In the genomic region with DNA sequence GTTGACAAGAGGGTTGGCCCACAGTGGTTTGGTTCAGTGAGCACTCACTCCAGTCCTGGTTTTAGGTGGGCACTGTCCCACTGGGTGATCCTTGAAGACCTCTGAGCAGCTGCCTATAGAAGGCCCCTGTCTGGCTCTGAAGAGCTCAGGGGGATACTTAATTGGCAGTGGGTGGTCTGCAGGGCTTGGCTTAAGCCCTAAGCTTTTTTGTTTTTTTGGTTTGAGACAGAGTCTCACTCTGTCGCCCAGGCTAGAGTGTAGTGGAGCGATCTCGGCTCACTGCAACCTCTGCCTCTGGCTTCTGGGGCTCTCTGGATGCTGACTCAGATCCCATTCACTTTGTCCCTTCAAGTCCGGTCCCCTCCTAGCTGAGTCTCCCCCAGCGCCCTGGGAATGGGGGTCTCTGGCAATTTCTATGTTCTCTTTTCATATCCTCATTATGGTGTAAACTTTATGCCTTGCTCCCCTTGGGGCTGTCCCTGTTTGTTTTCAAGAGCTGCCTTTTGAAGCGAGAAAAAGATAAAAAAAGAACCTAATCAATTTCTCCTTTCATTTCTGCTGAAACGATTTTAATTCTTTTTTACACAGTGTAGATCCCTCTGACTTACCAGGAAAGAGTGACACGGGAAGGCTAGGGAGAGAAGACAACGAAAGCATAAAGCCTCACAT, we compare ENCODE assay signal across 15 cellular contexts.
"Had no signal": no experiment of that assay in that cellular context is flagged by ENCODE, and none has a peak within 500 bp of the region (broad histone marks: within the 10 kb centered on the region; RNA-seq: fewer than 3 reads in every experiment).

No MANE protein-coding gene starts in this region.

- H3K4me3 ChIP-seq: coronary artery, skin epidermis, transverse colon had no signal

- H3K27ac ChIP-seq: coronary artery, skin epidermis, transverse colon, VCaP had no signal

- H3K4me1 ChIP-seq: transverse colon had no signal

- H3K27ac Mint-ChIP-seq: activated naive CD8-positive, alpha-beta T cell treated with anti-CD3 and anti-CD28 coated beads, Interleukin-2, amount 50 U/mL, for 24 hours; stimulated activated effector memory CD8-positive, alpha-beta T cell treated with anti-CD3 and anti-CD28 coated beads, Interleukin-12 subunit alpha, Interleukin-12 subunit beta, amount 100 ng/mL, for 72 hours had no signal

- H3K36me3 ChIP-seq: transverse colon had no signal

- DNase-seq: activated CD4-positive, alpha-beta T cell treated with anti-CD3 and anti-CD28 coated beads for 4 hours; activated naive CD4-positive, alpha-beta T cell treated with Interleukin-2 at 50 U/mL for 16 hours; activated naive CD8-positive, alpha-beta T cell treated with anti-CD3 and anti-CD28 coated beads, Interleukin-2, amount 50 U/mL, for 24 hours; caudate nucleus; effector memory CD4-positive, alpha-beta T cell; kidney; left ventricle myocardium superior; posterior cingulate gyrus; substantia nigra; T-helper 9 cell; transverse colon had no signal

- H3K36me3 Mint-ChIP-seq: stimulated activated effector memory CD8-positive, alpha-beta T cell treated with anti-CD3 and anti-CD28 coated beads, Interleukin-12 subunit alpha, Interleukin-12 subunit beta, amount 100 ng/mL, for 72 hours had no signal

- H3K4me3 Mint-ChIP-seq: activated naive CD8-positive, alpha-beta T cell treated with anti-CD3 and anti-CD28 coated beads, Interleukin-2, amount 50 U/mL, for 24 hours; stimulated activated effector memory CD8-positive, alpha-beta T cell treated with anti-CD3 and anti-CD28 coated beads, Interleukin-12 subunit alpha, Interleukin-12 subunit beta, amount 100 ng/mL, for 72 hours had no signal

- H3K4me1 Mint-ChIP-seq: stimulated activated effector memory CD8-positive, alpha-beta T cell treated with anti-CD3 and anti-CD28 coated beads, Interleukin-12 subunit alpha, Interleukin-12 subunit beta, amount 100 ng/mL, for 72 hours had no signal

- ATAC-seq: activated naive CD8-positive, alpha-beta T cell treated with anti-CD3 and anti-CD28 coated beads, Interleukin-2, amount 50 U/mL, for 24 hours; left ventricle myocardium superior; stimulated activated effector memory CD8-positive, alpha-beta T cell treated with anti-CD3 and anti-CD28 coated beads, Interleukin-12 subunit alpha, Interleukin-12 subunit beta, amount 100 ng/mL, for 72 hours had no signal

- H3K9me3 ChIP-seq: transverse colon had no signal

- H3K9me3 Mint-ChIP-seq: activated naive CD8-positive, alpha-beta T cell treated with anti-CD3 and anti-CD28 coated beads, Interleukin-2, amount 50 U/mL, for 24 hours; stimulated activated effector memory CD8-positive, alpha-beta T cell treated with anti-CD3 and anti-CD28 coated beads, Interleukin-12 subunit alpha, Interleukin-12 subunit beta, amount 100 ng/mL, for 72 hours had no signal
